ENCODE assay signal across 8 cellular contexts in genomic region chr11:47161134-47161854, GRCh38. TPM values are rescaled to one million over a fixed set of nuclear protein-coding genes. Genes with fewer than 3 reads are reported as not detected.
A peak's percentile ranks its signal among the peaks of the same experiment; 100 is the strongest.
DNase-seq lines count a peak whose midpoint lies in the region; ATAC-seq and TF ChIP-seq lines count a peak whose summit lies in the region.

No MANE protein-coding gene starts in this region.

- no peaks in the 10 kb centered on the region for H3K27me3 Mint-ChIP-seq in WTC11 (ENCODE audit: low read depth)
- H3K27me3 Mint-ChIP-seq in central memory CD8-positive, alpha-beta T cell = no peaks in the 10 kb centered on the region

- H3K27me3 ChIP-seq in HAP-1 (ENCODE audit: low read depth) (no peaks in the 10 kb centered on the region), layer of hippocampus (ENCODE audit: control insufficient read depth, insufficient read depth, low read length) (no peaks in the 10 kb centered on the region)

- peak overlapping the region; percentile 8 for H3K27ac ChIP-seq in layer of hippocampus (ENCODE audit: low read depth, low read length)

- no peak overlapping the region for H3K4me3 ChIP-seq in HAP-1

- no peaks in the 10 kb centered on the region for H3K9me3 ChIP-seq in HAP-1

- peak; percentile 53; the same call in 1 of the 2 replicates for TF ChIP-seq CTCF in WTC11 (IDR thresholded peaks at IDR 0.05)

- no peak overlapping the region for H3K27ac Mint-ChIP-seq in WTC11
- no peak overlapping the region for H3K27ac Mint-ChIP-seq in central memory CD8-positive, alpha-beta T cell (ENCODE audit: low read depth)

- peaks cover 42% of the 10 kb centered on the region for H3K36me3 ChIP-seq in HAP-1 (replicated peaks)

- peaks cover 23% of the 10 kb centered on the region for H3K36me3 Mint-ChIP-seq in WTC11
- H3K36me3 Mint-ChIP-seq in central memory CD8-positive, alpha-beta T cell (ENCODE audit: insufficient read depth) = peaks cover 18% of the 10 kb centered on the region

- POLR2A ChIA-PET in WTC11 (lab: Charles Lee) = no interaction called here

- ATAC-seq in WTC11 = peak; percentile 83
- peak; percentile 72 for ATAC-seq in central memory CD8-positive, alpha-beta T cell (replicated peaks; ENCODE audit: extremely low read depth, poor library complexity, severe bottlenecking)
- no peak for ATAC-seq in GM21423 (IDR thresholded peaks at IDR 0.05; ENCODE audit: unreplicated experiment)

- H3K9me3 Mint-ChIP-seq in WTC11 = no peaks in the 10 kb centered on the region
- H3K9me3 Mint-ChIP-seq in central memory CD8-positive, alpha-beta T cell = no peaks in the 10 kb centered on the region

- CTCF ChIA-PET in WTC11 (lab: Charles Lee) = interaction anchor here (0.5 to 3.9 kb wide), 23 partner anchors 9 to 543 kb away, joined by 3 to 36 read pairs (median 4); partner anchors contain the start of genes CSTPP1, DDB2 and NR1H3

- DNase-seq in DMS 273 treated with DMSO at 0.1 percent for 48 hours (lab: John Stamatoyannopoulos, UW) (peak; percentile 11), HAP-1 (ENCODE audit: low spot score in 2 of 2) (peak; percentile 57 to 81), NCI-H2081 (lab: John Stamatoyannopoulos, UW) (peak; percentile 64 to 65), WTC11 (ENCODE audit: low spot score) (peak; percentile 82)
- peak in 1 of 2 donors; percentile 43 for DNase-seq in central memory CD8-positive, alpha-beta T cell (ENCODE audit: low spot score in 2 of 2)
- DNase-seq in stimulated activated CD4-positive, alpha-beta T cell treated with anti-CD3 and anti-CD28 coated beads, Interleukin-4, amount 100 ng/mL, for 48 hours (ENCODE audit: low read depth in 2 of 2) = peak; percentile 46 to 49

- H3K4me1 Mint-ChIP-seq in WTC11 = 0 out of 2 replicates have a peak, but pooled peaks cover 3% of the 10 kb centered on the region
- peaks cover 9% of the 10 kb centered on the region for H3K4me1 Mint-ChIP-seq in central memory CD8-positive, alpha-beta T cell

- no peak overlapping the region for H3K4me3 Mint-ChIP-seq in WTC11
- no peak overlapping the region for H3K4me3 Mint-ChIP-seq in central memory CD8-positive, alpha-beta T cell

- no peaks in the 10 kb centered on the region for H3K4me1 ChIP-seq in HAP-1

- in situ Hi-C loops in HAP-1 (cut with MboI; ENCODE audit: low sequenced_read_pairs) = loop anchor here (5.0 kb wide), 1 partner anchor 274 kb away; no protein-coding TSS in a partner anchor

TF ChIP-seq in WTC11, 78 proteins besides CTCF, POLR2A, EP300 and RAD21:
- TF ChIP-seq CBFB (CRISPR knock-in tag; IDR thresholded peaks at IDR 0.05; ENCODE audit: low read depth) = no peak
- TF ChIP-seq NFATC4 (CRISPR knock-in tag; IDR thresholded peaks at IDR 0.05) = no peak
- 0 out of 2 replicates have a peak, but pooled peaks have one; percentile 10 for TF ChIP-seq FOXP4 (CRISPR knock-in tag; IDR thresholded peaks at IDR 0.05)
- TF ChIP-seq CREM (CRISPR knock-in tag; IDR thresholded peaks at IDR 0.05) = peak; percentile 59
- TF ChIP-seq ERG (CRISPR knock-in tag; IDR thresholded peaks at IDR 0.05) = 0 out of 2 replicates have a peak, but pooled peaks have one; percentile 24
- TF ChIP-seq AR (CRISPR knock-in tag; IDR thresholded peaks at IDR 0.05) = 0 out of 2 replicates have a peak, but pooled peaks have one; percentile 5
TF ChIP-seq in WTC11: peak in this region for 4.

RNA-seq across cellular contexts. Expression of gene ARFGAP2, which starts 15.4 kb away (rescaled TPM):
- total RNA-seq in WTC11 (2021) = 55.7 to 73.0 TPM (median 60.5 TPM) in 3 replicates

RNA-seq across cellular contexts. Expression of gene PACSIN3, which starts 24.9 kb away (rescaled TPM):
- 74.5 to 77.1 TPM (median 76.8 TPM) in 3 replicates for total RNA-seq in WTC11 (2021)

RNA-seq across cellular contexts. Expression of gene DDB2, which starts 53.5 kb away (rescaled TPM):
- 124 to 144 TPM (median 124 TPM) in 3 replicates for total RNA-seq in WTC11 (2021)
